In genomic region chr2:148165975-148166374, GRCh38 we compare ENCODE assay signal across 27 cellular contexts.
"Had no signal": no experiment of that assay in that cellular context is flagged by ENCODE, and none has a peak within 500 bp of the region (broad histone marks: within the 10 kb centered on the region; RNA-seq: fewer than 3 reads in every experiment).

No MANE protein-coding gene starts in this region.

- H3K4me1 ChIP-seq: SJSA1 had no signal

- H3K4me3 ChIP-seq: MG63, SJSA1 had no signal

- H3K4me2 ChIP-seq: KMS-11 had no signal

- H3K27me3 ChIP-seq: MG63, SJSA1 had no signal

- FAIRE-seq: astrocyte had no signal

- H3K36me3 ChIP-seq: MG63, SJSA1 had no signal

- H3K9ac ChIP-seq: KMS-11 had no signal

- ATAC-seq: activated CD8-positive, alpha-beta memory T cell treated with anti-CD3 and anti-CD28 coated beads, Interleukin-2, amount 10 ng/mL, durations not matched to agents 7 days and 5 days; Panc1; T-helper 17 cell; WTC11 had no signal

- H3K9me3 ChIP-seq: MG63, SJSA1 had no signal

- H3K27ac ChIP-seq: KMS-11, RWPE1, SJSA1 had no signal

- DNase-seq: activated CD4-positive, alpha-beta T cell treated with anti-CD3 and anti-CD28 coated beads for 48 hours; activated CD4-positive, alpha-beta T cell treated with anti-CD3 and anti-CD28 coated beads, Interleukin-2, amount 50 U/mL, for 4 hours; activated CD4-positive, CD25-positive, alpha-beta regulatory T cell treated with anti-CD3 and anti-CD28 coated beads, Interleukin-2, amount 50 U/mL, for 72 hours; activated CD8-positive, alpha-beta memory T cell treated with anti-CD3 and anti-CD28 coated beads, Interleukin-2, amount 10 ng/mL, durations not matched to agents 7 days and 5 days; activated effector memory CD4-positive, alpha-beta T cell treated with Interleukin-2 at 50 U/mL for 16 hours; activated naive CD4-positive, alpha-beta T cell; activated T-cell treated with anti-CD3 and anti-CD28 coated beads, Interleukin-2, amount 50 U/mL, for 24 hours; amygdala; MG63; MV-4-11; NCI-H1092 treated with DMSO at 0.1 percent for 48 hours; NCI-H1417 treated with DMSO at 0.1 percent for 48 hours; NCI-H1694; NCI-H2029 treated with DMSO at 0.1 percent for 48 hours; NCI-H345; NCI-H510A; NCI-H526 treated with DMSO at 0.1 percent for 48 hours; NCI-H82; Right ventricle myocardium superior; T-helper 17 cell; T-helper 9 cell had no signal
